In the genomic region with DNA sequence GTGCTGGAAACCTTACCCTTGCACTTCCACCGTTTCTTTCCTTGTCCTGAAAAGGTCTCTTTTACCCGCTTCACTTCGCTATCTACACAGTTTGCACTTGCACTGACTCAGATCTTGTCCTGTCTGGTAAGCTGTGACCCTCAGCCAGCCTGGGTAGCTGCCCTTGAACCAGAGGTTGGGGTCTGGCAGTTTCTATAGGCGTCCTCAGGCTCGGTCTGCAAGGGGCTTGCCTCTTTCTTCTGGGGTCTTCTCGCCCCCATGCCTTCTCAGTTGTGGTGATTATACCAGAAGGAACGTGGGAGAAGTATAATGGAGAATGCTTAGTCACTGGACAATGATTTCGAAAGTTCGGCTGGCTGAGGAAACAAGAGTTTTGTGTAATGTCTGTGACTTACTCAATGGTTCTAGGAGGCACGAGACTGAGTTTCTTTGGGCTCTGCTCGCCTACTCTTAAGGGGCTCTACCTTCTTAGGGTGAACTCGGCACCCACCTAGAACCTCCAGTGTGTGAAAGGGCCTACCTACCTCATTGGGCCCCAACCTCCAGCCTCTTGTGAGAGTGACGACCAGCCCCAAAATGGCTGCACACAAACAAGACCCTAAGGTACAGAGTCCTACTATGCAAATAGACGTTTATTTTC, we compare ENCODE assay signal across 1 cellular context.
TF ChIP-seq lines count a peak whose summit lies in the region.

No MANE protein-coding gene starts in this region.

TF ChIP-seq in K562, 482 proteins besides CTCF, POLR2A, EP300 and RAD21 (continued from another document):
- TF ChIP-seq SREBF1 (IDR thresholded peaks at IDR 0.05; ENCODE audit: borderline replicate concordance, low read depth, low read length) (no peak), YY1 (IDR thresholded peaks at IDR 0.05; ENCODE audit: borderline replicate concordance in 1 of 3, control insufficient read depth in 1 of 3, extremely low read depth in 1 of 3, insufficient read depth in 3 of 3, insufficient read length in 1 of 3, insufficient replicate concordance in 2 of 3, low read depth in 1 of 3, low read length in 2 of 3) (peak in 2 of 3 experiments; percentile 55 to 85)
